ENCODE assay signal across 22 cellular contexts in genomic region chr1:198123146-198123545, GRCh38. TPM values are rescaled to one million over a fixed set of nuclear protein-coding genes. Genes with fewer than 3 reads are reported as not detected.
DNase-seq lines count a peak whose midpoint lies in the region; FAIRE-seq and TF ChIP-seq lines count a peak whose summit lies in the region.
"Had no signal": no experiment of that assay in that cellular context is flagged by ENCODE, and none has a peak within 500 bp of the region (broad histone marks: within the 10 kb centered on the region; RNA-seq: fewer than 3 reads in every experiment).

No MANE protein-coding gene starts in this region.

- H3K4me3 Mint-ChIP-seq in mesothelial cell of epicardium (no peak overlapping the region), neural progenitor cell (no peak overlapping the region)
- H3K4me3 Mint-ChIP-seq: B cell; T-helper 2 cell treated with Interferon-gamma antibody and Interleukin-4, amounts not matched to agents 5 μg/mL and 100 μg/mL, for 36 hours had no signal

- H3K27me3 ChIP-seq in OCI-LY3 (ENCODE audit: low read depth, low read length) (no peaks in the 10 kb centered on the region), breast epithelium (no peaks in the 10 kb centered on the region), neural progenitor cell (no peaks in the 10 kb centered on the region)

- no peak overlapping the region for H3K4me3 ChIP-seq in AG10803 (ENCODE audit: low read length)
- H3K4me3 ChIP-seq in OCI-LY3 (ENCODE audit: low read length) = no peak overlapping the region
- H3K4me3 ChIP-seq in breast epithelium = no peak overlapping the region
- H3K4me3 ChIP-seq in neural progenitor cell = no peak overlapping the region
- H3K4me3 ChIP-seq: prostate gland had no signal

- H3K4me1 Mint-ChIP-seq in mesothelial cell of epicardium (peaks cover 34% of the 10 kb centered on the region), neural progenitor cell (no peaks in the 10 kb centered on the region)
- H3K4me1 Mint-ChIP-seq: B cell had no signal

- H4K20me1 ChIP-seq in OCI-LY3 (ENCODE audit: insufficient read depth, low read length) = no peaks in the 10 kb centered on the region
- H4K20me1 ChIP-seq in neural progenitor cell (ENCODE audit: low read depth) = no peaks in the 10 kb centered on the region

- no peak overlapping the region for H3K27ac ChIP-seq in OCI-LY3 (ENCODE audit: low read length)
- no peak overlapping the region for H3K27ac ChIP-seq in breast epithelium
- H3K27ac ChIP-seq in neural progenitor cell = no peak overlapping the region
- H3K27ac ChIP-seq: KMS-11, prostate gland had no signal

- H3K9ac ChIP-seq in OCI-LY3 (ENCODE audit: low read length) (no peak overlapping the region), neural progenitor cell (no peak overlapping the region)
- H3K9ac ChIP-seq: KMS-11 had no signal

- peak overlapping the region; percentile 83 for H3K27ac Mint-ChIP-seq in mesothelial cell of epicardium
- H3K27ac Mint-ChIP-seq in neural progenitor cell = no peak overlapping the region
- H3K27ac Mint-ChIP-seq: activated naive CD4-positive, alpha-beta T cell treated with anti-CD3 and anti-CD28 coated beads, Interleukin-2, amount 50 U/mL, for 72 hours; B cell; T-helper 2 cell treated with Interferon-gamma antibody and Interleukin-4, amounts not matched to agents 5 μg/mL and 100 μg/mL, for 36 hours had no signal

- H2AFZ ChIP-seq in OCI-LY3 (ENCODE audit: low read depth, low read length) (0 out of 2 replicates have a peak overlapping the region, but pooled peaks have one; percentile 37), neural progenitor cell (replicated peaks) (no peak overlapping the region)

- H3K79me2 ChIP-seq in OCI-LY3 (ENCODE audit: low read length) (no peaks in the 10 kb centered on the region), neural progenitor cell (ENCODE audit: low read depth) (no peaks in the 10 kb centered on the region)

- H3K9me3 Mint-ChIP-seq in mesothelial cell of epicardium (no peaks in the 10 kb centered on the region), neural progenitor cell (no peaks in the 10 kb centered on the region)
- H3K9me3 Mint-ChIP-seq: activated naive CD4-positive, alpha-beta T cell treated with anti-CD3 and anti-CD28 coated beads, Interleukin-2, amount 50 U/mL, for 72 hours; T-helper 2 cell treated with Interferon-gamma antibody and Interleukin-4, amounts not matched to agents 5 μg/mL and 100 μg/mL, for 36 hours had no signal

- no peaks in the 10 kb centered on the region for H3K9me3 ChIP-seq in OCI-LY3 (ENCODE audit: insufficient read depth, low read length)
- no peaks in the 10 kb centered on the region for H3K9me3 ChIP-seq in breast epithelium
- no peaks in the 10 kb centered on the region for H3K9me3 ChIP-seq in neural progenitor cell (ENCODE audit: low read depth)
- H3K9me3 ChIP-seq: prostate gland had no signal

- H3K4me1 ChIP-seq in OCI-LY3 (ENCODE audit: low read length) (peaks cover 15% of the 10 kb centered on the region), breast epithelium (no peaks in the 10 kb centered on the region), neural progenitor cell (no peaks in the 10 kb centered on the region)
- H3K4me1 ChIP-seq: prostate gland had no signal

- H3K4me2 ChIP-seq in OCI-LY3 (ENCODE audit: low read length) = peak overlapping the region; percentile 19
- H3K4me2 ChIP-seq in neural progenitor cell = no peak overlapping the region
- H3K4me2 ChIP-seq: KMS-11 had no signal

- H3K36me3 Mint-ChIP-seq in mesothelial cell of epicardium = no peaks in the 10 kb centered on the region
- no peaks in the 10 kb centered on the region for H3K36me3 Mint-ChIP-seq in neural progenitor cell
- H3K36me3 Mint-ChIP-seq: activated naive CD4-positive, alpha-beta T cell treated with anti-CD3 and anti-CD28 coated beads, Interleukin-2, amount 50 U/mL, for 72 hours had no signal

- DNase-seq in AG10803 (ENCODE audit: low read depth) = peak; percentile 91
- peak; percentile 84 for DNase-seq in dedifferentiated amniotic fluid mesenchymal stem cell (ENCODE audit: extremely low spot score)
- DNase-seq in mesothelial cell of epicardium (ENCODE audit: low spot score in 2 of 2, unreplicated experiment in 2 of 2) = no peak
- no peak for DNase-seq in iPS-NIHi11 (ENCODE audit: low spot score)
- no peak for DNase-seq in breast epithelium (ENCODE audit: low spot score in 2 of 2)
- DNase-seq in neural progenitor cell (ENCODE audit: low spot score) = no peak
- DNase-seq in GM19239 (ENCODE audit: insufficient read length, low spot score) = no peak
- DNase-seq: activated CD4-positive, alpha-beta T cell treated with anti-CD3 and anti-CD28 coated beads for 4 hours; activated T-cell treated with anti-CD3 and anti-CD28 coated beads, Interleukin-2, amount 50 U/mL, for 1 hour; cerebellar nuclear complex; left colon; NCI-H1417; NK-92 treated with Interleukin-12 subunit alpha and Interleukin-12 subunit beta, amount 100 ng/mL, for 24 hours; SIG-M5; stimulated activated CD4-positive, alpha-beta T cell treated with anti-CD3 and anti-CD28 coated beads, Interleukin-15, amount 100 ng/mL, for 24 hours had no signal

- no peak for FAIRE-seq in GM19239 (lab: Jason Lieb, UNC)
- FAIRE-seq: GM18507 had no signal

- TF ChIP-seq CTCF in AG10803 (conservative IDR thresholded peaks at IDR 0.05; ENCODE audit: low read length) (no peak), OCI-LY3 (IDR thresholded peaks at IDR 0.05; ENCODE audit: low read depth, low read length) (no peak), mesothelial cell of epicardium (IDR thresholded peaks at IDR 0.05; ENCODE audit: unreplicated experiment) (no peak), breast epithelium (IDR thresholded peaks at IDR 0.05) (no peak), neural progenitor cell (IDR thresholded peaks at IDR 0.05) (no peak)

- no peaks in the 10 kb centered on the region for H3K27me3 Mint-ChIP-seq in mesothelial cell of epicardium (ENCODE audit: low read depth)
- H3K27me3 Mint-ChIP-seq in neural progenitor cell (ENCODE audit: insufficient read depth, low read depth) = no peaks in the 10 kb centered on the region

- H3K36me3 ChIP-seq in OCI-LY3 (replicated peaks; ENCODE audit: low read depth, low read length) (no peaks in the 10 kb centered on the region), breast epithelium (no peaks in the 10 kb centered on the region), neural progenitor cell (no peaks in the 10 kb centered on the region)
- H3K36me3 ChIP-seq: prostate gland had no signal

- intact Hi-C loops in breast epithelium (cut with DNase I; ENCODE audit: low total_unique reads) = no loop called here

- no peaks in the 10 kb centered on the region for H3F3A ChIP-seq in neural progenitor cell (ENCODE audit: low read depth)

- TF ChIP-seq POLR2A in breast epithelium (IDR thresholded peaks at IDR 0.05) = no peak

RNA-seq across cellular contexts. Expression of gene NEK7, which starts 33.7 kb away (rescaled TPM):
- 58.3 to 63.2 TPM (median 61.6 TPM) in 3 replicates for total RNA-seq in mesothelial cell of epicardium
- 100 to 1,000 TPM in 2 of 3 donors, 10 to 100 TPM in 1; 82.3 to 187 (median 105) TPM for total RNA-seq in breast epithelium
- total RNA-seq in neural progenitor cell (ENCODE audit: low replicate concordance) = 20.7 and 34.7 TPM in 2 replicates

Comparison
In these comparisons a context has a peak if more than half of its experiments do, and no peak if none do; other contexts are left out.
1. DNase-seq: peak in AG10803 (single experiment) and dedifferentiated amniotic fluid mesenchymal stem cell (single experiment); none in mesothelial cell of epicardium (0 of 2), iPS-NIHi11 (single experiment), breast epithelium (0 of 2), neural progenitor cell (single experiment) and GM19239 (single experiment).